Comparison of ENCODE assay signal across 8 cellular contexts in genomic region chr2:108786354-108787208, GRCh38. TPM values are rescaled to one million over a fixed set of nuclear protein-coding genes. Genes with fewer than 3 reads are reported as not detected.
DNase-seq lines count a peak whose midpoint lies in the region; ATAC-seq and TF ChIP-seq lines count a peak whose summit lies in the region.

Gene CCDC138 (plus strand): TSS chr2:108786771. CDS start chr2:108786823, 52 bp downstream.

- ATAC-seq in GM23338 (peak; percentile 97), RWPE2 (ENCODE audit: low read depth) (peak; percentile 94)
- peak; percentile 99 for ATAC-seq in activated T-helper 17 cell treated with anti-CD3 and anti-CD28 coated beads, Interleukin-2, amount 50 U/mL, for 72 hours (replicated peaks)

- H3K27ac ChIP-seq in GM23338 (ENCODE audit: low read depth) = peak within 1 kb of the TSS; percentile 74
- peak within 1 kb of the TSS; percentile 51 for H3K27ac ChIP-seq in RWPE2 (ENCODE audit: poor library complexity, severe bottlenecking)

- no peaks in the 10 kb centered on the region for H3F3A ChIP-seq in GM23338 (replicated peaks; ENCODE audit: low read depth)

- H3K27ac Mint-ChIP-seq in GM23338 = peak within 1 kb of the TSS; percentile 95
- peak within 1 kb of the TSS; percentile 89 for H3K27ac Mint-ChIP-seq in activated T-helper 17 cell treated with anti-CD3 and anti-CD28 coated beads, Interleukin-2, amount 50 U/mL, for 72 hours
- peak within 1 kb of the TSS; percentile 100 for H3K27ac Mint-ChIP-seq in nephron progenitor cell
- peak within 1 kb of the TSS; percentile 93 for H3K27ac Mint-ChIP-seq in stimulated activated naive CD8-positive, alpha-beta T cell treated with anti-CD3 and anti-CD28 coated beads, Interleukin-15, Interleukin-2, amounts not matched to agents 100 ng/mL and 50 ng/mL, for 24 hours

- H3K36me3 ChIP-seq in GM23338 (ENCODE audit: insufficient read depth) (peaks cover 17% of the 10 kb centered on the region; the same call in 1 of the 2 replicates), RWPE2 (ENCODE audit: low read depth) (peaks cover 58% of the 10 kb centered on the region)

- peak within 1 kb of the TSS; percentile 77 for H3K4me3 ChIP-seq in GM23338
- H3K4me3 ChIP-seq in RWPE2 (ENCODE audit: severe bottlenecking) = peak within 1 kb of the TSS; percentile 84
- peak within 1 kb of the TSS; percentile 83 for H3K4me3 ChIP-seq in fibroblast of the aortic adventitia (ENCODE audit: low read depth, low read length)

- peaks cover 26% of the 10 kb centered on the region for H3K79me2 ChIP-seq in GM23338 (replicated peaks; ENCODE audit: insufficient read depth)

- H3K4me3 Mint-ChIP-seq in GM23338 (peak within 1 kb of the TSS; percentile 94), nephron progenitor cell (peak within 1 kb of the TSS; percentile 96)
- peak within 1 kb of the TSS; percentile 90 for H3K4me3 Mint-ChIP-seq in activated T-helper 17 cell treated with anti-CD3 and anti-CD28 coated beads, Interleukin-2, amount 50 U/mL, for 72 hours
- peak within 1 kb of the TSS; percentile 98 for H3K4me3 Mint-ChIP-seq in stimulated activated naive CD8-positive, alpha-beta T cell treated with anti-CD3 and anti-CD28 coated beads, Interleukin-15, Interleukin-2, amounts not matched to agents 100 ng/mL and 50 ng/mL, for 24 hours

- H3K4me1 ChIP-seq in GM23338 (ENCODE audit: insufficient read depth) (0 out of 2 replicates have a peak, but pooled peaks cover 3% of the 10 kb centered on the region), RWPE2 (ENCODE audit: insufficient read depth, poor library complexity, severe bottlenecking) (no peaks in the 10 kb centered on the region)

- no peaks in the 10 kb centered on the region for H3K9me3 ChIP-seq in RWPE2 (ENCODE audit: severe bottlenecking)

- peaks cover 46% of the 10 kb centered on the region for H3K36me3 Mint-ChIP-seq in GM23338 (ENCODE audit: low read depth)
- H3K36me3 Mint-ChIP-seq in activated T-helper 17 cell treated with anti-CD3 and anti-CD28 coated beads, Interleukin-2, amount 50 U/mL, for 72 hours (ENCODE audit: low read depth) = peaks cover 49% of the 10 kb centered on the region
- H3K36me3 Mint-ChIP-seq in nephron progenitor cell (ENCODE audit: low read depth) = peaks cover 61% of the 10 kb centered on the region
- peaks cover 47% of the 10 kb centered on the region for H3K36me3 Mint-ChIP-seq in stimulated activated naive CD8-positive, alpha-beta T cell treated with anti-CD3 and anti-CD28 coated beads, Interleukin-15, Interleukin-2, amounts not matched to agents 100 ng/mL and 50 ng/mL, for 24 hours (ENCODE audit: low read depth)

- peak; percentile 91 for DNase-seq in EL
- DNase-seq in GM23338 (ENCODE audit: low spot score) = peak; percentile 97
- DNase-seq in Kasumi-1 (lab: John Stamatoyannopoulos, UW) = peak; percentile 90 to 93
- DNase-seq in RWPE2 (ENCODE audit: low spot score) = peak; percentile 91
- DNase-seq in fibroblast of the aortic adventitia (ENCODE audit: low read depth) = peak; percentile 72
- DNase-seq in nephron progenitor cell = peak; percentile 96

- H3K4me1 Mint-ChIP-seq in GM23338 = peaks cover 5% of the 10 kb centered on the region; the same call in 2 of the 3 replicates
- no peaks in the 10 kb centered on the region for H3K4me1 Mint-ChIP-seq in activated T-helper 17 cell treated with anti-CD3 and anti-CD28 coated beads, Interleukin-2, amount 50 U/mL, for 72 hours
- peaks cover 28% of the 10 kb centered on the region for H3K4me1 Mint-ChIP-seq in nephron progenitor cell
- peaks cover 24% of the 10 kb centered on the region for H3K4me1 Mint-ChIP-seq in stimulated activated naive CD8-positive, alpha-beta T cell treated with anti-CD3 and anti-CD28 coated beads, Interleukin-15, Interleukin-2, amounts not matched to agents 100 ng/mL and 50 ng/mL, for 24 hours (ENCODE audit: low read depth)

- peak within 1 kb of the TSS; percentile 70; the same call in 1 of the 2 replicates for H2AFZ ChIP-seq in GM23338

- H3K9me2 ChIP-seq in GM23338 (ENCODE audit: insufficient read depth) = no peaks in the 10 kb centered on the region

- peaks cover 8% of the 10 kb centered on the region for H3K27me3 Mint-ChIP-seq in GM23338 (ENCODE audit: insufficient read depth, low read depth, poor library complexity)
- H3K27me3 Mint-ChIP-seq in activated T-helper 17 cell treated with anti-CD3 and anti-CD28 coated beads, Interleukin-2, amount 50 U/mL, for 72 hours = no peaks in the 10 kb centered on the region
- no peaks in the 10 kb centered on the region for H3K27me3 Mint-ChIP-seq in nephron progenitor cell (ENCODE audit: low read depth, poor library complexity)
- no peaks in the 10 kb centered on the region for H3K27me3 Mint-ChIP-seq in stimulated activated naive CD8-positive, alpha-beta T cell treated with anti-CD3 and anti-CD28 coated beads, Interleukin-15, Interleukin-2, amounts not matched to agents 100 ng/mL and 50 ng/mL, for 24 hours

- H3K9me3 Mint-ChIP-seq in GM23338 (0 out of 3 replicates have a peak, but pooled peaks cover 3% of the 10 kb centered on the region), nephron progenitor cell (no peaks in the 10 kb centered on the region)
- H3K9me3 Mint-ChIP-seq in activated T-helper 17 cell treated with anti-CD3 and anti-CD28 coated beads, Interleukin-2, amount 50 U/mL, for 72 hours = no peaks in the 10 kb centered on the region
- H3K9me3 Mint-ChIP-seq in stimulated activated naive CD8-positive, alpha-beta T cell treated with anti-CD3 and anti-CD28 coated beads, Interleukin-15, Interleukin-2, amounts not matched to agents 100 ng/mL and 50 ng/mL, for 24 hours = no peaks in the 10 kb centered on the region

- H4K20me1 ChIP-seq in GM23338 (replicated peaks; ENCODE audit: insufficient read depth) = 0 out of 2 replicates have a peak, but pooled peaks cover 6% of the 10 kb centered on the region

- TF ChIP-seq CTCF in GM23338 (conservative IDR thresholded peaks at IDR 0.05; ENCODE audit: low read depth in 2 of 2) (no peak), RWPE2 (IDR thresholded peaks at IDR 0.05; ENCODE audit: poor library complexity, severe bottlenecking) (no peak), fibroblast of the aortic adventitia (IDR thresholded peaks at IDR 0.05; ENCODE audit: insufficient read depth, low read length) (no peak), nephron progenitor cell (IDR thresholded peaks at IDR 0.05) (no peak)

- H3K27me3 ChIP-seq in GM23338 (ENCODE audit: insufficient read depth) = no peaks in the 10 kb centered on the region
- H3K27me3 ChIP-seq in RWPE2 (ENCODE audit: insufficient read depth, poor library complexity, severe bottlenecking) = no peaks in the 10 kb centered on the region

- H3K4me2 ChIP-seq in GM23338 = peak within 1 kb of the TSS; percentile 95

TF ChIP-seq in GM23338, 12 proteins besides CTCF, POLR2A, EP300 and RAD21 (continues in another document):
- TF ChIP-seq STAT1 (IDR thresholded peaks at IDR 0.05; ENCODE audit: unreplicated experiment) (no peak), POLR2AphosphoS5 (IDR thresholded peaks at IDR 0.05; ENCODE audit: low read depth) (peak; percentile 87), NANOG (IDR thresholded peaks at IDR 0.05; ENCODE audit: borderline replicate concordance) (no peak), CREB1 (CRISPR knock-in tag; IDR thresholded peaks at IDR 0.05; ENCODE audit: low read depth) (peak; percentile 89)

RNA-seq across cellular contexts. Expression of gene CCDC138, which starts in this region (rescaled TPM):
- 31.6 and 35.7 TPM in 2 replicates for total RNA-seq in GM23338 (2014; rRNA removed; shearing (Covaris generic))
- 25.8 and 30.8 TPM in 2 replicates for polyA plus RNA-seq in GM23338 (2016; fragmentation: Nextera tagmentation; extraction: Ambion mirVana)
- total RNA-seq in activated T-helper 17 cell treated with anti-CD3 and anti-CD28 coated beads, Interleukin-2, amount 50 U/mL, for 72 hours = 10 to 100 TPM; 11.0 to 18.1 TPM
- total RNA-seq in fibroblast of the aortic adventitia (ENCODE audit: low replicate concordance) = 4.5 and 8.5 TPM in 2 replicates

Comparison
In these comparisons a context has a peak if more than half of its experiments do, and no peak if none do; other contexts are left out.
1. Peak in every context shown above with its lines: DNase-seq, ATAC-seq, H3K4me3 ChIP-seq and H3K27ac ChIP-seq.